In the genomic region with DNA sequence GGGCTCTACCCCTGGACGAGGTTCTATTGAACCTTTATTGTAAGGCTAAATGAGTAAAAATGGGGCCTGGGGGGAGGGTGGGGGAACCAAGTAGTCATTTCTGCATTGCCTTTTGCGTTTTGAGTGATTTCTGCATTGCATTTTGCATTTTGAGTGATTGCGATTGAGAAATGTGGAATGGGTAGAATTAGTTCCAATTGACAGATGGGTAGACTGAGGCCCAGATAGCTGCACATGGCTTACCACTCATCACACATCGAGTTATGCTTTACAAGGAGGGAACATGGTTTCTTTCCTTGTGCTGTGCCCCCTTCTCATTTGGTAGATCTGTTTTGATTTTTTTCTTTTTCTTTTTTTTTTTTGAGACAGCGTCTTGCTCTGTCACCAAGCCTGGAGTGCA, we compare ENCODE assay signal across 31 cellular contexts.
DNase-seq lines count a peak whose midpoint lies in the region; ATAC-seq, FAIRE-seq and TF ChIP-seq lines count a peak whose summit lies in the region.
"Had no signal": no experiment of that assay in that cellular context is flagged by ENCODE, and none has a peak within 500 bp of the region (broad histone marks: within the 10 kb centered on the region; RNA-seq: fewer than 3 reads in every experiment).

No MANE protein-coding gene starts in this region.

- H3K4me1 ChIP-seq in HepG2 (ENCODE audit: insufficient read depth, low read length) (peaks cover 11% of the 10 kb centered on the region), right lobe of liver (peaks cover 0 to 9% (median 2%) of the 10 kb centered on the region in 4 donors), A673 (ENCODE audit: insufficient read depth, low read length, poor library complexity, severe bottlenecking) (no peaks in the 10 kb centered on the region), K562 (replicated peaks in 1 of 2; ENCODE audit: control insufficient read depth in 2 of 2, insufficient read depth in 2 of 2, low read length in 2 of 2) (no peaks in the 10 kb centered on the region)
- H3K4me1 ChIP-seq: A549, BE2C, BLaER1, Caco-2 had no signal

- H3K4me2 ChIP-seq in HepG2 (ENCODE audit: low read depth, low read length) (no peak overlapping the region), K562 (ENCODE audit: insufficient read depth, low read length) (no peak overlapping the region)
- H3K4me2 ChIP-seq: A549; BLaER1; BLaER1 treated with 17β-estradiol and CSF1 and Interleukin-3, amounts not matched to agents 10 nM and 100 nM had no signal

- CTCF ChIA-PET in HepG2 (lab: Yijun Ruan, JAX; ENCODE audit: low intra/inter-chr PET ratio, low total read pairs) = no interaction called here
- CTCF ChIA-PET in A673 (lab: Charles Lee) = no interaction called here
- CTCF ChIA-PET in K562 (lab: Yijun Ruan, JAX; ENCODE audit: low intra/inter-chr PET ratio) = no interaction called here

- in situ Hi-C loops in HepG2 (cut with HindIII; ENCODE audit: extremely low pct_ligation_motif_present, low pct_unique_long_range_greater_than_20kb) = no loop called here
- in situ Hi-C loops in K562 (cut with MboI) = no loop called here

- 38% methylated on average over 5 of the region's 5 CpGs for WGBS in HepG2 (ENCODE audit: low lambda C conversion rate)
- WGBS in right lobe of liver (ENCODE audit: insufficient coverage, low coverage, low lambda C conversion rate, missing lambda C conversion rate) = 57% methylated on average over 5 of the region's 5 CpGs
- WGBS in K562 (ENCODE audit: insufficient coverage, low coverage, missing lambda C conversion rate) = 2% methylated on average over 5 of the region's 5 CpGs

- no peak for TF ChIP-seq CTCF in HepG2 (CRISPR knock-in tag; IDR thresholded peaks at IDR 0.05)
- TF ChIP-seq CTCF in right lobe of liver (IDR thresholded peaks at IDR 0.05) = no peak
- TF ChIP-seq CTCF in A673 (conservative IDR thresholded peaks at IDR 0.05; ENCODE audit: low read depth, low read length) = no peak
- no peak for TF ChIP-seq CTCF in K562 (IDR thresholded peaks at IDR 0.05 in 2 of 3, conservative IDR thresholded peaks at IDR 0.05 in 1 of 3; ENCODE audit: insufficient read depth in 2 of 3, low read depth in 1 of 3, low read length in 3 of 3)

- no peak for TF ChIP-seq EP300 in HepG2 (IDR thresholded peaks at IDR 0.05; ENCODE audit: low read depth in 2 of 2, low read length in 2 of 2)
- no peak for TF ChIP-seq EP300 in HepG2 (CRISPR knock-in tag; IDR thresholded peaks at IDR 0.05; ENCODE audit: borderline replicate concordance)
- no peak for TF ChIP-seq EP300 in K562 (IDR thresholded peaks at IDR 0.05; ENCODE audit: low read length)

- TF ChIP-seq RAD21 in HepG2 (CRISPR knock-in tag; IDR thresholded peaks at IDR 0.05) (no peak), K562 (CRISPR knock-in tag; conservative IDR thresholded peaks at IDR 0.05 in 1 of 2, IDR thresholded peaks at IDR 0.05 in 1 of 2) (no peak)

- BruUV-seq in HepG2 (replicated peaks; lab: Mats Ljungman, UMichigan) (no TSS peak), A673 (replicated peaks; lab: Mats Ljungman, UMichigan) (no TSS peak), K562 (replicated peaks; lab: Mats Ljungman, UMichigan) (no TSS peak)

- FAIRE-seq in HepG2 (lab: Jason Lieb, UNC) (no peak), K562 (lab: Jason Lieb, UNC) (no peak)
- FAIRE-seq: A204.1, A549, D721Med, G401.6 had no signal

- ATAC-seq in HepG2 (no peak), right lobe of liver (no peak), K562 (no peak)
- ATAC-seq: A549; CD8-positive, alpha-beta T cell had no signal

- H3K9ac ChIP-seq in HepG2 (ENCODE audit: insufficient read depth, low read depth, low read length) (no peak overlapping the region), K562 (ENCODE audit: insufficient read depth in 1 of 2, low read depth in 2 of 2, low read length in 2 of 2) (no peak overlapping the region)
- H3K9ac ChIP-seq: BLaER1; BLaER1 treated with 17β-estradiol and CSF1 and Interleukin-3, amounts not matched to agents 10 nM and 100 nM had no signal

- intact Hi-C loops in HepG2 (cut with micrococcal nuclease; ENCODE audit: unreplicated experiment) (loop anchor here (10.0 kb wide), 1 partner anchor 231 kb away; no protein-coding TSS in a partner anchor), right lobe of liver (cut with DNase I) (no loop called here), A673 (cut with micrococcal nuclease; ENCODE audit: unreplicated experiment) (no loop called here), K562 (cut with micrococcal nuclease) (no loop called here)

- no peaks in the 10 kb centered on the region for H3K27me3 ChIP-seq in HepG2 (ENCODE audit: control insufficient read depth in 1 of 2, insufficient read depth in 2 of 2, low read length in 2 of 2)
- H3K27me3 ChIP-seq in right lobe of liver = no peaks in the 10 kb centered on the region
- H3K27me3 ChIP-seq in A673 (replicated peaks; ENCODE audit: insufficient read depth, low read depth, low read length, poor library complexity) = no peaks in the 10 kb centered on the region
- peaks cover 0 to 12% of the 10 kb centered on the region in 2 experiments; a peak in 3 of 5 replicates for H3K27me3 ChIP-seq in K562 (ENCODE audit: control insufficient read depth in 2 of 2, insufficient read depth in 2 of 2, low read length in 2 of 2)
- H3K27me3 ChIP-seq: BE2C; BLaER1; BLaER1 treated with 17β-estradiol and CSF1 and Interleukin-3, amounts not matched to agents 10 nM and 100 nM had no signal

- H3K79me2 ChIP-seq in HepG2 (ENCODE audit: insufficient read depth, low read length) (no peaks in the 10 kb centered on the region), K562 (ENCODE audit: control insufficient read depth, insufficient read depth, low read length) (no peaks in the 10 kb centered on the region)

- H2AFZ ChIP-seq in HepG2 (ENCODE audit: low read length) (no peak overlapping the region), K562 (ENCODE audit: low read depth, low read length) (no peak overlapping the region)

- DNase-seq in HepG2 (ENCODE audit: low spot score) = no peak
- DNase-seq in right lobe of liver = no peak
- DNase-seq in A673 (ENCODE audit: low spot score) = no peak
- no peak for DNase-seq in K562 (ENCODE audit: extremely low read depth in 1 of 4, low spot score in 3 of 4)
- DNase-seq in DMS 273 (lab: John Stamatoyannopoulos, UW; ENCODE audit: unreplicated experiment) = no peak
- no peak for DNase-seq in AML-193 (lab: John Stamatoyannopoulos, UW)
- DNase-seq: 8988T; ACHN; BE2C; C1 segment of cervical spinal cord; Caco-2; Calu3; CD4-positive, alpha-beta memory T cell; CD4-positive, alpha-beta T cell; CD4-positive, CD25-positive, alpha-beta regulatory T cell; CD8-positive, alpha-beta memory T cell; CD8-positive, alpha-beta T cell; COR-L47; DMS 273 treated with DMSO at 0.1 percent for 48 hours; DMS153; DMS53; DND-41; EL had no signal

- H3K36me3 ChIP-seq in HepG2 (replicated peaks in 1 of 2; ENCODE audit: control insufficient read depth in 1 of 2, insufficient read depth in 2 of 2, low read length in 2 of 2) (no peaks in the 10 kb centered on the region), right lobe of liver (no peaks in the 10 kb centered on the region), A673 (ENCODE audit: insufficient read depth, low read length, poor library complexity, severe bottlenecking) (no peaks in the 10 kb centered on the region), K562 (ENCODE audit: control insufficient read depth, insufficient read depth, low read length) (no peaks in the 10 kb centered on the region)
- H3K36me3 ChIP-seq: BE2C; BLaER1; BLaER1 treated with 17β-estradiol and CSF1 and Interleukin-3, amounts not matched to agents 10 nM and 100 nM had no signal

- no peak overlapping the region for H3K4me3 ChIP-seq in HepG2 (replicated peaks in 1 of 3; ENCODE audit: insufficient read depth in 1 of 3, low read depth in 2 of 3, low read length in 3 of 3)
- H3K4me3 ChIP-seq in right lobe of liver = no peak overlapping the region
- H3K4me3 ChIP-seq in A673 (ENCODE audit: low read depth, low read length, poor library complexity, severe bottlenecking) = no peak overlapping the region
- no peak overlapping the region for H3K4me3 ChIP-seq in K562
- H3K4me3 ChIP-seq: A549; BLaER1; BLaER1 treated with 17β-estradiol and CSF1 and Interleukin-3, amounts not matched to agents 10 nM and 100 nM had no signal

- H4K20me1 ChIP-seq in HepG2 (ENCODE audit: insufficient read depth, low read length) (no peaks in the 10 kb centered on the region), K562 (replicated peaks; ENCODE audit: control insufficient read depth, insufficient read depth, low read length) (no peaks in the 10 kb centered on the region)
- H4K20me1 ChIP-seq: BLaER1; BLaER1 treated with 17β-estradiol and CSF1 and Interleukin-3, amounts not matched to agents 10 nM and 100 nM had no signal

- H3K9me3 ChIP-seq in HepG2 (ENCODE audit: low read length) = no peaks in the 10 kb centered on the region
- no peaks in the 10 kb centered on the region for H3K9me3 ChIP-seq in right lobe of liver
- no peaks in the 10 kb centered on the region for H3K9me3 ChIP-seq in A673 (ENCODE audit: low read depth, low read length, poor library complexity, severe bottlenecking)
- no peaks in the 10 kb centered on the region for H3K9me3 ChIP-seq in K562 (replicated peaks; ENCODE audit: control insufficient read depth, insufficient read depth, low read depth, low read length)
- H3K9me3 ChIP-seq: BE2C, BLaER1 had no signal

- H3K27ac ChIP-seq in HepG2 (ENCODE audit: extremely low read length, insufficient read depth, low read length) = no peak overlapping the region
- H3K27ac ChIP-seq in right lobe of liver = peak overlapping the region in 1 of 3 donors; percentile 24
- H3K27ac ChIP-seq in A673 (ENCODE audit: low read depth, low read length, poor library complexity, severe bottlenecking) = peak overlapping the region; percentile 29
- H3K27ac ChIP-seq in K562 (ENCODE audit: extremely low read depth, low read depth, low read length) = no peak overlapping the region
- H3K27ac ChIP-seq: 22Rv1; A549; BLaER1; BLaER1 treated with 17β-estradiol and CSF1 and Interleukin-3, amounts not matched to agents 10 nM and 100 nM; C4-2B had no signal

- no peak for TF ChIP-seq POLR2A in HepG2 (IDR thresholded peaks at IDR 0.05; ENCODE audit: insufficient read depth in 1 of 2, low read depth in 2 of 2, low read length in 2 of 2)
- no peak for TF ChIP-seq POLR2A in right lobe of liver (IDR thresholded peaks at IDR 0.05)
- no peak for TF ChIP-seq POLR2A in K562 (conservative IDR thresholded peaks at IDR 0.05)

- POLR2A ChIA-PET in HepG2 (lab: Yijun Ruan, JAX) (no interaction called here), A673 (lab: Charles Lee; ENCODE audit: low non-redundant PET) (no interaction called here), K562 (lab: Yijun Ruan, JAX) (no interaction called here)

- no peaks in the 10 kb centered on the region for H3K9me1 ChIP-seq in K562 (ENCODE audit: control insufficient read depth, insufficient read depth, low read length)

TF ChIP-seq in HepG2, 621 proteins besides CTCF, POLR2A, EP300 and RAD21:
- TF ChIP-seq NFE2L2 (IDR thresholded peaks at IDR 0.05; ENCODE audit: low read length) (no peak), ZNF629 (CRISPR knock-in tag; conservative IDR thresholded peaks at IDR 0.05) (peak; percentile 64), ZNF33B (CRISPR knock-in tag; IDR thresholded peaks at IDR 0.05) (no peak)

TF ChIP-seq in K562, 482 proteins besides CTCF, POLR2A, EP300 and RAD21:
- TF ChIP-seq MXI1 (IDR thresholded peaks at IDR 0.05; ENCODE audit: low read depth, low read length) = no peak
- TF ChIP-seq RBM25 (IDR thresholded peaks at IDR 0.05; ENCODE audit: low read depth, low read length, severe bottlenecking) = peak; percentile 71
